In genomic region chr14:49861923-49862673, GRCh38 we compare ENCODE assay signal across 8 cellular contexts. TPM values are rescaled to one million over a fixed set of nuclear protein-coding genes. Genes with fewer than 3 reads are reported as not detected.
A peak's percentile ranks its signal among the peaks of the same experiment; 100 is the strongest.
DNase-seq lines count a peak whose midpoint lies in the region; ATAC-seq and TF ChIP-seq lines count a peak whose summit lies in the region.

No MANE protein-coding gene starts in this region.

- H3K9ac ChIP-seq in duodenal mucosa (ENCODE audit: low read depth in 1 of 2, low read length in 2 of 2): peak overlapping the region; percentile 99 to 100

- peak overlapping the region; percentile 86 for H2AFZ ChIP-seq in ACC112 (ENCODE audit: low read length, unreplicated experiment)

- no peak for TF ChIP-seq POLR2A in lower leg skin (IDR thresholded peaks at IDR 0.05)

- 0 to 1% methylated on average over 26 to 29 of the region's 32 CpGs for WGBS in lower leg skin, 2 donors

- H3K4me3 ChIP-seq in ACC112 (ENCODE audit: low read depth, low read length) (peak overlapping the region; percentile 85), duodenal mucosa (ENCODE audit: low read depth in 1 of 2, low read length in 2 of 2) (peak overlapping the region; percentile 91 to 99), lower leg skin (ENCODE audit: low read depth, poor library complexity, severe bottlenecking) (peak overlapping the region; percentile 71)

- H3K36me3 ChIP-seq in ACC112 (ENCODE audit: insufficient read depth, low read length) (no peaks in the 10 kb centered on the region), duodenal mucosa (ENCODE audit: control insufficient read depth in 1 of 2, insufficient read depth in 2 of 2, low read length in 2 of 2) (no peaks in the 10 kb centered on the region)

- H3K27me3 ChIP-seq in ACC112 (ENCODE audit: insufficient read depth, low read length): no peaks in the 10 kb centered on the region
- no peaks in the 10 kb centered on the region for H3K27me3 ChIP-seq in duodenal mucosa (ENCODE audit: control insufficient read depth in 1 of 2, insufficient read depth in 2 of 2, low read length in 2 of 2)

- H3K4me1 ChIP-seq in ACC112 (ENCODE audit: control insufficient read depth, insufficient read depth, low read length, unreplicated experiment): peaks cover 18% of the 10 kb centered on the region
- H3K4me1 ChIP-seq in duodenal mucosa (ENCODE audit: control insufficient read depth in 1 of 2, insufficient read depth in 2 of 2, low read length in 2 of 2): peaks cover 6 to 19% of the 10 kb centered on the region in 2 donors

- DNase-seq in NCI-H526 treated with DMSO at 0.1 percent for 48 hours (lab: John Stamatoyannopoulos, UW) (peak; percentile 93), lower leg skin (ENCODE audit: low spot score in 2 of 2) (peak; percentile 90 to 98)
- peak; percentile 83 for DNase-seq in activated CD4-positive, alpha-beta T cell treated with anti-CD3 and anti-CD28 coated beads, Interleukin-2, amount 50 U/mL, for 1 hour
- DNase-seq in stimulated activated CD4-positive, alpha-beta T cell treated with anti-CD3 and anti-CD28 coated beads, Interleukin-4, amount 100 ng/mL, for 1 hour: peak; percentile 77

- peak; percentile 32 for ATAC-seq in GM18867 (IDR thresholded peaks at IDR 0.05; ENCODE audit: unreplicated experiment)
- ATAC-seq in HG03442 (IDR thresholded peaks at IDR 0.05; ENCODE audit: unreplicated experiment): peak; percentile 18

- no peaks in the 10 kb centered on the region for H3K9me3 ChIP-seq in duodenal mucosa (ENCODE audit: control insufficient read depth in 1 of 2, low read length in 2 of 2)

- H3K79me2 ChIP-seq in ACC112 (ENCODE audit: control insufficient read depth, insufficient read depth, low read length, unreplicated experiment): peaks cover 3% of the 10 kb centered on the region

- intact Hi-C loops in lower leg skin (cut with DNase I; ENCODE audit: low total_unique reads): loop anchor here (5.0 kb wide), 1 partner anchor 245 kb away; no protein-coding TSS in a partner anchor

- H3K27ac ChIP-seq in ACC112 (ENCODE audit: low read depth, low read length) (peak overlapping the region; percentile 98), duodenal mucosa (ENCODE audit: low read depth, low read length) (peak overlapping the region; percentile 96)

- TF ChIP-seq CTCF in lower leg skin (IDR thresholded peaks at IDR 0.05): peak in 2 of 3 donors; percentile 97 to 100

RNA-seq across cellular contexts. Expression of gene NEMF, which starts 9.5 kb away (rescaled TPM):
- 10 to 100 TPM; 31.3 to 95.2 (median 55.9) TPM for total RNA-seq in lower leg skin

RNA-seq across cellular contexts. Expression of gene ARF6, which starts 30.8 kb away (rescaled TPM):
- total RNA-seq in lower leg skin: 100 to 1,000 TPM; 102 to 128 (median 121) TPM

Comparison
In these comparisons a context has a peak if more than half of its experiments do, and no peak if none do; other contexts are left out.
1. Peak in every context shown above with its lines: DNase-seq, ATAC-seq, H3K4me3 ChIP-seq and H3K27ac ChIP-seq.